6 cellular contexts compared by ENCODE assay signal in the genomic region with DNA sequence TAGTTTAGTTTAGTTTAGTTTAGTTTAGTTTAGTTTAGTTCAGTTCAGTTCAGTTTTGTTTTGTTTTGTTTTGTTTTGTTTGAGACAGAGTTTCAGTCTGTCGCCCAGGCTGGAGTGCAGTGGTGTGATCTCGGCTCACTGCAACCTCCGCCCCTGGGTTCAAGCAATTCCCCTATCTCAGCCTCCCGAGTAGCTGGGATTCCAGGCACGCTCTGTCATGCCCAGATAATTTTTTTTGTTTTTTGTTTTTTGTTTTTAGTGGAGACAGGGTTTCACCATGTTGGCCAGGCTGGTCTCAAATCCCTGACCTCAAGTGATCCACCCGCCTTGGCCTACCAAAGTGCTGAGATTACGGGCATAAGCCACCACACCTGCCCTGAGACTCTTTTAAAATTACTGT.
A peak's percentile ranks its signal among the peaks of the same experiment; 100 is the strongest.
DNase-seq lines count a peak whose midpoint lies in the region; ATAC-seq, FAIRE-seq and TF ChIP-seq lines count a peak whose summit lies in the region.
"Not testable (repeated sequence)": the region's sequence is repeated elsewhere in the genome, so short reads cannot be mapped to it uniquely, and the experiment has no call there.

No MANE protein-coding gene starts in this region.

- H3K36me3 Mint-ChIP-seq in astrocyte (ENCODE audit: low read depth, unreplicated experiment), result not testable (repeated sequence)

- ATAC-seq in IMR-90 (ENCODE audit: low read depth), result peak; percentile 44

- not testable (repeated sequence) for H3K4me3 ChIP-seq in IMR-90 (ENCODE audit: insufficient read depth, low read depth, low read length); astrocyte (ENCODE audit: insufficient read depth, low read depth, low read length); fibroblast of pulmonary artery (replicated peaks; ENCODE audit: low read depth, low read length); mesenchymal stem cell (ENCODE audit: insufficient read depth in 1 of 2, low read depth in 1 of 2, low read length in 2 of 2); trophoblast cell (ENCODE audit: low read depth, low read length)

- peaks cover 14% of the 10 kb centered on the region for H3K4me1 Mint-ChIP-seq in astrocyte (ENCODE audit: low read depth, unreplicated experiment)

- not testable (repeated sequence) for H2BK15ac ChIP-seq in IMR-90 (ENCODE audit: low read depth, low read length); mesenchymal stem cell (ENCODE audit: low read depth, poor library complexity, severe bottlenecking)

- H2BK5ac ChIP-seq in IMR-90 (ENCODE audit: low read depth, low read length, poor library complexity, severe bottlenecking); mesenchymal stem cell (ENCODE audit: low read depth, low read length, poor library complexity, severe bottlenecking): not testable (repeated sequence)
- H2BK5ac ChIP-seq in trophoblast cell (ENCODE audit: low read depth, low read length, poor library complexity), result peak overlapping the region; percentile 59

- BruUV-seq in IMR-90 (replicated peaks; lab: Mats Ljungman, UMichigan), result not testable (repeated sequence)

- not testable (repeated sequence) for H3K18ac ChIP-seq in IMR-90 (ENCODE audit: low read depth, low read length); mesenchymal stem cell (ENCODE audit: low read depth in 1 of 2, low read length in 2 of 2); trophoblast cell (ENCODE audit: low read length)

- intact Hi-C loops in IMR-90 (cut with micrococcal nuclease), result not testable (repeated sequence)

- not testable (repeated sequence) for H3K4me3 Mint-ChIP-seq in astrocyte (ENCODE audit: unreplicated experiment)

- not testable (repeated sequence) for TF ChIP-seq RAD21 in IMR-90 (IDR thresholded peaks at IDR 0.05; ENCODE audit: low read length)

- H3K27ac ChIP-seq in IMR-90 (ENCODE audit: insufficient read depth, low read length); astrocyte (ENCODE audit: low read depth, low read length); mesenchymal stem cell (ENCODE audit: low read length, poor library complexity, severe bottlenecking): not testable (repeated sequence)
- peak overlapping the region; percentile 27 for H3K27ac ChIP-seq in trophoblast cell (ENCODE audit: low read depth, low read length)

- not testable (repeated sequence) for H3K23ac ChIP-seq in IMR-90 (ENCODE audit: low read depth, low read length); mesenchymal stem cell (ENCODE audit: low read length in 2 of 2); trophoblast cell (ENCODE audit: low read length)

- in situ Hi-C loops in IMR-90 (cut with MboI; ENCODE audit: low sequenced_read_pairs), result not testable (repeated sequence)

- H4K91ac ChIP-seq in IMR-90 (ENCODE audit: insufficient read depth, low read depth, low read length); mesenchymal stem cell (ENCODE audit: low read length): not testable (repeated sequence)
- H4K91ac ChIP-seq in trophoblast cell (ENCODE audit: low read depth, low read length), result peak overlapping the region; percentile 73

- H3K27me3 Mint-ChIP-seq in astrocyte (ENCODE audit: low read depth, unreplicated experiment), result peaks cover 21% of the 10 kb centered on the region

- 0 out of 2 replicates have a peak overlapping the region, but pooled peaks have one; percentile 5 for H2BK20ac ChIP-seq in IMR-90 (ENCODE audit: low read depth, low read length)

- not testable (repeated sequence) for H3K4me1 ChIP-seq in IMR-90 (ENCODE audit: control insufficient read depth, insufficient read depth, low read length); astrocyte (ENCODE audit: insufficient read depth, low read length)
- H3K4me1 ChIP-seq in mesenchymal stem cell (ENCODE audit: control insufficient read depth, insufficient read depth, low read depth, low read length), result peaks cover 10% of the 10 kb centered on the region
- H3K4me1 ChIP-seq in trophoblast cell (ENCODE audit: control insufficient read depth in 1 of 2, insufficient read depth in 2 of 2, low read length in 2 of 2), result peaks cover 9 to 19% of the 10 kb centered on the region in 2 experiments

- H3K27ac Mint-ChIP-seq in astrocyte (ENCODE audit: unreplicated experiment), result peak overlapping the region; percentile 58

- POLR2A ChIA-PET in IMR-90 (lab: Charles Lee; ENCODE audit: unreplicated experiment), result not testable (repeated sequence)

- DNase-seq in IMR-90; astrocyte (ENCODE audit: low read depth); mesenchymal stem cell: not testable (repeated sequence)
- DNase-seq in activated effector memory CD4-positive, alpha-beta T cell treated with anti-CD3 and anti-CD28 coated beads, Interleukin-2, amount 50 U/mL, for 16 hours, result peak; percentile 16
- peak; percentile 13 for DNase-seq in fibroblast of pulmonary artery (ENCODE audit: low read depth)
- peak; percentile 72 to 85 for DNase-seq in trophoblast cell

- H4K12ac ChIP-seq in trophoblast cell (ENCODE audit: low read depth, low read length), result not testable (repeated sequence)

- H2BK12ac ChIP-seq in mesenchymal stem cell (ENCODE audit: low read length in 2 of 2); trophoblast cell (ENCODE audit: low read length): not testable (repeated sequence)

- H2AFZ ChIP-seq in IMR-90 (replicated peaks; ENCODE audit: low read length, poor library complexity); astrocyte (ENCODE audit: low read depth, low read length); mesenchymal stem cell (ENCODE audit: low read depth, low read length); trophoblast cell (ENCODE audit: insufficient read depth, low read length, poor library complexity): not testable (repeated sequence)

- not testable (repeated sequence) for H3K9me1 ChIP-seq in IMR-90 (ENCODE audit: insufficient read depth, low read length)

- not testable (repeated sequence) for H4K5ac ChIP-seq in IMR-90 (ENCODE audit: low read depth, low read length)

- no CpG with 5 or more reads among the region's 7 CpGs for WGBS in IMR-90 (ENCODE audit: extremely low coverage in 2 of 2, insufficient read length in 1 of 2), 2 experiments
- 77% methylated on average over 6 of the region's 7 CpGs for WGBS in mesenchymal stem cell
- no CpG with 5 or more reads among the region's 7 CpGs for WGBS in trophoblast cell (ENCODE audit: extremely low coverage, insufficient coverage, insufficient read length)

- H3K9me3 ChIP-seq in IMR-90 (ENCODE audit: control insufficient read depth, insufficient read depth, low read length); astrocyte (ENCODE audit: insufficient read depth, low read depth, low read length); mesenchymal stem cell (ENCODE audit: control insufficient read depth, low read length); trophoblast cell (ENCODE audit: insufficient read depth, low read depth, low read length): not testable (repeated sequence)

- H2BK120ac ChIP-seq in IMR-90 (ENCODE audit: low read depth, low read length); mesenchymal stem cell (ENCODE audit: low read depth, low read length); trophoblast cell (ENCODE audit: insufficient read depth, low read length, poor library complexity): not testable (repeated sequence)

- H3K14ac ChIP-seq in IMR-90 (replicated peaks; ENCODE audit: low read depth, low read length); mesenchymal stem cell (ENCODE audit: low read length in 2 of 2); trophoblast cell (ENCODE audit: low read length): not testable (repeated sequence)

- TF ChIP-seq POLR2A in IMR-90 (IDR thresholded peaks at IDR 0.05; ENCODE audit: low read depth, low read length), result not testable (repeated sequence)

- not testable (repeated sequence) for H3K9ac ChIP-seq in IMR-90 (ENCODE audit: low read depth, low read length); astrocyte (ENCODE audit: low read length); trophoblast cell (ENCODE audit: low read length)
- peak overlapping the region; percentile 39 for H3K9ac ChIP-seq in mesenchymal stem cell (ENCODE audit: low read length)

- H3K56ac ChIP-seq in IMR-90 (ENCODE audit: extremely low read depth, insufficient read depth, low read length), result not testable (repeated sequence)

- not testable (repeated sequence) for H3K36me3 ChIP-seq in IMR-90 (ENCODE audit: control insufficient read depth, insufficient read depth, low read length); astrocyte (ENCODE audit: insufficient read depth, low read length); mesenchymal stem cell (ENCODE audit: control insufficient read depth in 1 of 2, insufficient read depth in 2 of 2, low read depth in 1 of 2, low read length in 2 of 2); trophoblast cell (ENCODE audit: control insufficient read depth in 1 of 2, insufficient read depth in 2 of 2, low read length in 2 of 2)

- H3K4me2 ChIP-seq in IMR-90 (ENCODE audit: low read depth, low read length); astrocyte (ENCODE audit: low read length); mesenchymal stem cell (ENCODE audit: low read length, poor library complexity, severe bottlenecking); trophoblast cell (ENCODE audit: low read length): not testable (repeated sequence)

- not testable (repeated sequence) for H3K27me3 ChIP-seq in IMR-90 (ENCODE audit: control insufficient read depth, insufficient read depth, low read length); astrocyte (ENCODE audit: insufficient read depth, low read length); mesenchymal stem cell (ENCODE audit: control insufficient read depth in 1 of 2, insufficient read depth in 1 of 2, low read length in 2 of 2); trophoblast cell (ENCODE audit: insufficient read depth, low read length)

- not testable (repeated sequence) for H2AK5ac ChIP-seq in IMR-90 (ENCODE audit: low read depth, low read length); mesenchymal stem cell (ENCODE audit: low read length, severe bottlenecking); trophoblast cell (ENCODE audit: low read length)

- dilution Hi-C loops in IMR-90 (cut with HindIII; ENCODE audit: low sequenced_read_pairs, unreplicated experiment), result not testable (repeated sequence)

- not testable (repeated sequence) for FAIRE-seq in astrocyte (lab: Jason Lieb, UNC)

- not testable (repeated sequence) for H3K79me2 ChIP-seq in astrocyte (ENCODE audit: insufficient read depth, low read length); trophoblast cell (ENCODE audit: control insufficient read depth, insufficient read depth, low read length, poor library complexity)

- H2AK9ac ChIP-seq in IMR-90 (replicated peaks; ENCODE audit: low read depth, low read length, poor library complexity), result not testable (repeated sequence)

- CTCF ChIA-PET in IMR-90 (lab: Yijun Ruan, JAX), result not testable (repeated sequence)

- H3K9me3 Mint-ChIP-seq in astrocyte (ENCODE audit: unreplicated experiment), result not testable (repeated sequence)

- H3K4ac ChIP-seq in IMR-90 (ENCODE audit: low read depth, low read length); mesenchymal stem cell (ENCODE audit: low read depth in 1 of 2, low read length in 2 of 2); trophoblast cell (ENCODE audit: low read depth, low read length): not testable (repeated sequence)

- not testable (repeated sequence) for H3K79me1 ChIP-seq in IMR-90 (ENCODE audit: low read depth in 1 of 2, low read length in 2 of 2); mesenchymal stem cell (replicated peaks; ENCODE audit: low read length, poor library complexity, severe bottlenecking)
- H3K79me1 ChIP-seq in trophoblast cell (ENCODE audit: low read length), result peaks cover 10% of the 10 kb centered on the region

- H4K8ac ChIP-seq in IMR-90 (ENCODE audit: low read depth in 2 of 2, low read length in 2 of 2); mesenchymal stem cell (ENCODE audit: low read length); trophoblast cell (ENCODE audit: low read depth, low read length): not testable (repeated sequence)

- TF ChIP-seq CTCF in IMR-90 (conservative IDR thresholded peaks at IDR 0.05; ENCODE audit: low read depth, low read length); astrocyte (IDR thresholded peaks at IDR 0.05; ENCODE audit: insufficient read depth, low read depth, low read length); fibroblast of pulmonary artery (IDR thresholded peaks at IDR 0.05; ENCODE audit: low read length, missing control alignments): not testable (repeated sequence)

- not testable (repeated sequence) for H4K20me1 ChIP-seq in IMR-90 (ENCODE audit: insufficient read depth, low read length); astrocyte (ENCODE audit: insufficient read depth, low read length)
